In genomic region chr3:129033619-129034321, GRCh38 we compare ENCODE assay signal across 22 cellular contexts. TPM values are rescaled to one million over a fixed set of nuclear protein-coding genes. Genes with fewer than 3 reads are reported as not detected.
DNase-seq lines count a peak whose midpoint lies in the region; ATAC-seq and TF ChIP-seq lines count a peak whose summit lies in the region.
"Had no signal": no experiment of that assay in that cellular context is flagged by ENCODE, and none has a peak within 500 bp of the region (broad histone marks: within the 10 kb centered on the region; RNA-seq: fewer than 3 reads in every experiment).

No MANE protein-coding gene starts in this region.

- TF ChIP-seq CTCF in mucosa of descending colon (IDR thresholded peaks at IDR 0.05) (no peak), MCF 10A (IDR thresholded peaks at IDR 0.05; ENCODE audit: unreplicated experiment) (no peak), glutamatergic neuron (IDR thresholded peaks at IDR 0.05; ENCODE audit: partially characterized antibody, unreplicated experiment) (no peak)

- H3K4me1 Mint-ChIP-seq in T-helper 17 cell: peaks cover 9% of the 10 kb centered on the region
- H3K4me1 Mint-ChIP-seq in MCF 10A (ENCODE audit: insufficient read depth, unreplicated experiment): no peaks in the 10 kb centered on the region
- no peaks in the 10 kb centered on the region for H3K4me1 Mint-ChIP-seq in glutamatergic neuron (ENCODE audit: low read depth, unreplicated experiment)
- H3K4me1 Mint-ChIP-seq: B cell; CD4-positive, CD25-positive, alpha-beta regulatory T cell had no signal

- H3K27me3 Mint-ChIP-seq in T-helper 17 cell (no peaks in the 10 kb centered on the region), MCF 10A (ENCODE audit: insufficient read depth, unreplicated experiment) (no peaks in the 10 kb centered on the region), glutamatergic neuron (ENCODE audit: unreplicated experiment) (no peaks in the 10 kb centered on the region)

- H3K4me1 ChIP-seq in mucosa of descending colon (ENCODE audit: low read depth): peaks cover 4% of the 10 kb centered on the region
- H3K4me1 ChIP-seq: A549 had no signal

- ATAC-seq in Right ventricle myocardium inferior: no peak
- ATAC-seq in left ventricle myocardium superior: no peak
- no peak for ATAC-seq in T-helper 17 cell
- ATAC-seq in mucosa of descending colon: no peak
- no peak for ATAC-seq in stimulated activated naive CD8-positive, alpha-beta T cell treated with anti-CD3 and anti-CD28 coated beads, Interleukin-15, Interleukin-2, amounts not matched to agents 100 U/mL and 50 U/mL, for 24 hours

- POLR2A ChIA-PET in MCF 10A (lab: Yijun Ruan, JAX): no interaction called here

- CTCF ChIA-PET in MCF 10A (lab: Yijun Ruan, JAX): interaction anchor here (0.5 to 0.9 kb wide), 3 partner anchors 10 to 405 kb away, joined by 3 to 5 read pairs (median 4); no protein-coding TSS in a partner anchor

- H3K9me3 Mint-ChIP-seq in MCF 10A (ENCODE audit: unreplicated experiment) (no peaks in the 10 kb centered on the region), glutamatergic neuron (ENCODE audit: unreplicated experiment) (no peaks in the 10 kb centered on the region)
- H3K9me3 Mint-ChIP-seq: CD4-positive, CD25-positive, alpha-beta regulatory T cell; H9 had no signal

- no TSS peak for BruUV-seq in MCF 10A (replicated peaks; lab: Mats Ljungman, UMichigan)

- H3K4me3 ChIP-seq in mucosa of descending colon: no peak overlapping the region
- H3K4me3 ChIP-seq: A549, K562 had no signal

- intact Hi-C loops in Right ventricle myocardium inferior (cut with DNase I): no loop called here
- intact Hi-C loops in left ventricle myocardium superior (cut with micrococcal nuclease): no loop called here
- intact Hi-C loops in mucosa of descending colon (cut with DNase I, micrococcal nuclease): no loop called here
- intact Hi-C loops in MCF 10A (cut with micrococcal nuclease): no loop called here

- peak; percentile 54 for DNase-seq in Right ventricle myocardium inferior (ENCODE audit: missing footprints)
- DNase-seq in left ventricle myocardium superior: no peak
- DNase-seq in T-helper 17 cell: no peak
- peak in 2 of 3 donors; percentile 16 to 43 for DNase-seq in mucosa of descending colon
- DNase-seq in MCF 10A (ENCODE audit: unreplicated experiment): no peak
- no peak for DNase-seq in glutamatergic neuron
- DNase-seq in stimulated activated naive CD8-positive, alpha-beta T cell treated with anti-CD3 and anti-CD28 coated beads, Interleukin-15, Interleukin-2, amounts not matched to agents 100 U/mL and 50 U/mL, for 24 hours: no peak
- DNase-seq: CD4-positive, CD25-positive, alpha-beta regulatory T cell; DMS79 treated with DMSO at 0.1 percent for 48 hours; H9; MM.1S; NCI-H1048; NCI-H1417 treated with DMSO at 0.1 percent for 48 hours; NCI-H187; NCI-H446 treated with DMSO at 0.1 percent for 48 hours; NCI-H526 treated with DMSO at 0.1 percent for 48 hours; SIG-M5 had no signal

- no peaks in the 10 kb centered on the region for H3K36me3 ChIP-seq in mucosa of descending colon (ENCODE audit: low read depth)

- H3K27ac Mint-ChIP-seq in T-helper 17 cell (peak overlapping the region; percentile 76), MCF 10A (ENCODE audit: low read depth, unreplicated experiment) (no peak overlapping the region), glutamatergic neuron (ENCODE audit: unreplicated experiment) (no peak overlapping the region)
- H3K27ac Mint-ChIP-seq: B cell; CD4-positive, CD25-positive, alpha-beta regulatory T cell; H9 had no signal

- H3K36me3 Mint-ChIP-seq in T-helper 17 cell (ENCODE audit: low read depth) (no peaks in the 10 kb centered on the region), MCF 10A (ENCODE audit: insufficient read depth, unreplicated experiment) (peaks cover 12% of the 10 kb centered on the region), glutamatergic neuron (ENCODE audit: unreplicated experiment) (no peaks in the 10 kb centered on the region)
- H3K36me3 Mint-ChIP-seq: CD4-positive, CD25-positive, alpha-beta regulatory T cell had no signal

- H3K4me3 Mint-ChIP-seq in T-helper 17 cell (no peak overlapping the region), MCF 10A (ENCODE audit: unreplicated experiment) (no peak overlapping the region), glutamatergic neuron (ENCODE audit: unreplicated experiment) (no peak overlapping the region)
- H3K4me3 Mint-ChIP-seq: B cell; CD4-positive, CD25-positive, alpha-beta regulatory T cell; H9 had no signal

- H3K9me3 ChIP-seq in T-helper 17 cell (ENCODE audit: control insufficient read depth, low read length, poor library complexity, severe bottlenecking): no peaks in the 10 kb centered on the region
- H3K9me3 ChIP-seq in mucosa of descending colon: no peaks in the 10 kb centered on the region

RNA-seq across cellular contexts. Expression of gene GP9, which starts 26.8 kb away (rescaled TPM):
- not detected for total RNA-seq in Right ventricle myocardium inferior
- not detected for total RNA-seq in left ventricle myocardium superior
- total RNA-seq in T-helper 17 cell: 10 to 100 TPM in 1 of 2 donors, 1 to 10 TPM in 1; 3.8 to 68.5 TPM
- under 1 TPM in 1 of 3 donors, not detected in 2; 0.90 TPM for total RNA-seq in mucosa of descending colon
- total RNA-seq in MCF 10A (2022): not detected in 2 replicates
- not detected for total RNA-seq in glutamatergic neuron (ENCODE audit: unreplicated experiment)
- total RNA-seq: B cell, H9, K562, LHCN-M2, RPMI7951 had no signal

RNA-seq across cellular contexts. Expression of gene EFCC1, which starts 32.7 kb away (rescaled TPM):
- total RNA-seq in Right ventricle myocardium inferior (2.3 TPM), left ventricle myocardium superior (3.0 TPM), T-helper 17 cell (under 1 TPM in 1 of 2 donors, not detected in 1; 0.12 TPM), mucosa of descending colon (10 to 100 TPM in 1 of 3 donors, 1 to 10 TPM in 2; 1.8 to 12.0 (median 3.6) TPM), MCF 10A (2022) (not detected in 2 replicates), glutamatergic neuron (ENCODE audit: unreplicated experiment) (not detected)
- total RNA-seq: B cell, K562, LHCN-M2, RPMI7951 had no signal

RNA-seq across cellular contexts. Expression of gene CFAP92, which starts 39.9 kb away (rescaled TPM):
- total RNA-seq in Right ventricle myocardium inferior (0.49 TPM), left ventricle myocardium superior (0.27 TPM), T-helper 17 cell (under 1 TPM; 0.15 to 0.37 TPM), mucosa of descending colon (1 to 10 TPM; 1.1 to 1.5 (median 1.3) TPM), MCF 10A (2022) (0.10 and 0.16 TPM in 2 replicates), glutamatergic neuron (ENCODE audit: unreplicated experiment) (0.15 TPM)
- total RNA-seq: B cell; CD4-positive, CD25-positive, alpha-beta regulatory T cell; LHCN-M2 had no signal

Comparison
In these comparisons a context has a peak if more than half of its experiments do, and no peak if none do; other contexts are left out.
1. DNase-seq: peak in Right ventricle myocardium inferior (single experiment) and mucosa of descending colon (2 of 3); none in left ventricle myocardium superior (single experiment), T-helper 17 cell (0 of 3), MCF 10A (single experiment), glutamatergic neuron (single experiment) and stimulated activated naive CD8-positive, alpha-beta T cell treated with anti-CD3 and anti-CD28 coated beads, Interleukin-15, Interleukin-2, amounts not matched to agents 100 U/mL and 50 U/mL, for 24 hours (single experiment).